In genomic region chr1:29017975-29018712, GRCh38 we compare ENCODE assay signal across 25 cellular contexts.
DNase-seq lines count a peak whose midpoint lies in the region; ATAC-seq, FAIRE-seq and TF ChIP-seq lines count a peak whose summit lies in the region.
"Had no signal": no experiment of that assay in that cellular context is flagged by ENCODE, and none has a peak within 500 bp of the region (broad histone marks: within the 10 kb centered on the region; RNA-seq: fewer than 3 reads in every experiment).

No MANE protein-coding gene starts in this region.

- no peak overlapping the region for H2AK5ac ChIP-seq in IMR-90 (ENCODE audit: low read depth, low read length)

- POLR2A ChIA-PET in A549 (lab: Yijun Ruan, JAX) = no interaction called here
- POLR2A ChIA-PET in IMR-90 (lab: Charles Lee; ENCODE audit: unreplicated experiment) = interaction anchor here (0.6 kb wide), 1 partner anchor 19 kb away, joined by 4 read pairs; no protein-coding TSS in a partner anchor

- in situ Hi-C loops in IMR-90 (cut with MboI; ENCODE audit: low sequenced_read_pairs) = no loop called here

- no peak overlapping the region for H2BK5ac ChIP-seq in IMR-90 (ENCODE audit: low read depth, low read length, poor library complexity, severe bottlenecking)

- no peak overlapping the region for H2AK9ac ChIP-seq in IMR-90 (replicated peaks; ENCODE audit: low read depth, low read length, poor library complexity)

- H4K20me1 ChIP-seq in IMR-90 (ENCODE audit: insufficient read depth, low read length) = no peaks in the 10 kb centered on the region

- dilution Hi-C loops in IMR-90 (cut with HindIII; ENCODE audit: low sequenced_read_pairs, unreplicated experiment) = no loop called here

- BruUV-seq in IMR-90 (replicated peaks; lab: Mats Ljungman, UMichigan) = no TSS peak

- no peak overlapping the region for H3K4ac ChIP-seq in IMR-90 (ENCODE audit: low read depth, low read length)

- no peak overlapping the region for H4K91ac ChIP-seq in IMR-90 (ENCODE audit: insufficient read depth, low read depth, low read length)

- H3K27ac Mint-ChIP-seq in T-helper 1 cell treated with Interleukin-12 subunit alpha and Interleukin-12 subunit beta and Interleukin-4 antibody, amounts not matched to agents 30 μg/mL and 1 μg/mL, for 36 hours = peak overlapping the region; percentile 3
- H3K27ac Mint-ChIP-seq in natural killer cell treated with Interleukin-12 subunit alpha and Interleukin-12 subunit beta and Interleukin-15 and Interleukin-18, amount 100 ng/mL, for 72 hours = peak overlapping the region; percentile 24 to 76

- H4K8ac ChIP-seq in IMR-90 (ENCODE audit: low read depth in 2 of 2, low read length in 2 of 2) = no peak overlapping the region

- H3K27ac ChIP-seq in A549 = no peak overlapping the region
- H3K27ac ChIP-seq in IMR-90 (ENCODE audit: insufficient read depth, low read length) = no peak overlapping the region
- H3K27ac ChIP-seq: 22Rv1, C4-2B, GM23248, PC-9 had no signal

- no peak for TF ChIP-seq RAD21 in A549 (conservative IDR thresholded peaks at IDR 0.05 in 1 of 2, IDR thresholded peaks at IDR 0.05 in 1 of 2)
- no peak for TF ChIP-seq RAD21 in IMR-90 (IDR thresholded peaks at IDR 0.05; ENCODE audit: low read length)

- H3K9ac ChIP-seq in IMR-90 (ENCODE audit: low read depth, low read length) = no peak overlapping the region
- H3K9ac ChIP-seq: GM23248 had no signal

- no peak overlapping the region for H3K23ac ChIP-seq in IMR-90 (ENCODE audit: low read depth, low read length)

- no peaks in the 10 kb centered on the region for H3K4me1 ChIP-seq in A549
- no peaks in the 10 kb centered on the region for H3K4me1 ChIP-seq in IMR-90 (ENCODE audit: control insufficient read depth, insufficient read depth, low read length)

- no peak for FAIRE-seq in A549 (lab: Jason Lieb, UNC)
- FAIRE-seq: GM18507 had no signal

- H3K4me3 Mint-ChIP-seq in T-helper 1 cell treated with Interleukin-12 subunit alpha and Interleukin-12 subunit beta and Interleukin-4 antibody, amounts not matched to agents 30 μg/mL and 1 μg/mL, for 36 hours = no peak overlapping the region
- no peak overlapping the region for H3K4me3 Mint-ChIP-seq in natural killer cell treated with Interleukin-12 subunit alpha and Interleukin-12 subunit beta and Interleukin-15 and Interleukin-18, amount 100 ng/mL, for 72 hours

- no peaks in the 10 kb centered on the region for H3K9me3 Mint-ChIP-seq in T-helper 1 cell treated with Interleukin-12 subunit alpha and Interleukin-12 subunit beta and Interleukin-4 antibody, amounts not matched to agents 30 μg/mL and 1 μg/mL, for 36 hours
- H3K9me3 Mint-ChIP-seq in natural killer cell treated with Interleukin-12 subunit alpha and Interleukin-12 subunit beta and Interleukin-15 and Interleukin-18, amount 100 ng/mL, for 72 hours = no peaks in the 10 kb centered on the region

- H3K9me3 ChIP-seq in A549 (no peaks in the 10 kb centered on the region), IMR-90 (ENCODE audit: control insufficient read depth, insufficient read depth, low read length) (no peaks in the 10 kb centered on the region)

- TF ChIP-seq EP300 in A549 (IDR thresholded peaks at IDR 0.05) = no peak

- no peak overlapping the region for H2AFZ ChIP-seq in IMR-90 (replicated peaks; ENCODE audit: low read length, poor library complexity)
- H2AFZ ChIP-seq: GM23248, PC-9 had no signal

- no peaks in the 10 kb centered on the region for H3K79me1 ChIP-seq in IMR-90 (ENCODE audit: low read depth in 1 of 2, low read length in 2 of 2)

- no peaks in the 10 kb centered on the region for H3K9me1 ChIP-seq in IMR-90 (ENCODE audit: insufficient read depth, low read length)

- CTCF ChIA-PET in A549 (lab: Yijun Ruan, JAX) (interaction anchor here (0.6 to 2.7 kb wide), 3 partner anchors 14 to 233 kb away, joined by 3 to 14 read pairs (median 4); no protein-coding TSS in a partner anchor), IMR-90 (lab: Yijun Ruan, JAX) (interaction anchor here (1.1 kb wide), 1 partner anchor 136 kb away, joined by 5 read pairs; no protein-coding TSS in a partner anchor)

- H3K36me3 Mint-ChIP-seq in T-helper 1 cell treated with Interleukin-12 subunit alpha and Interleukin-12 subunit beta and Interleukin-4 antibody, amounts not matched to agents 30 μg/mL and 1 μg/mL, for 36 hours (ENCODE audit: low read depth) = peaks cover 13% of the 10 kb centered on the region
- H3K36me3 Mint-ChIP-seq in natural killer cell treated with Interleukin-12 subunit alpha and Interleukin-12 subunit beta and Interleukin-15 and Interleukin-18, amount 100 ng/mL, for 72 hours = peaks cover 4% of the 10 kb centered on the region

- TF ChIP-seq POLR2A in A549 (IDR thresholded peaks at IDR 0.05; ENCODE audit: low read length) (no peak), IMR-90 (IDR thresholded peaks at IDR 0.05; ENCODE audit: low read depth, low read length) (no peak), lower leg skin (IDR thresholded peaks at IDR 0.05) (no peak)

- H2BK120ac ChIP-seq in IMR-90 (ENCODE audit: low read depth, low read length) = no peak overlapping the region

- no peak overlapping the region for H4K5ac ChIP-seq in IMR-90 (ENCODE audit: low read depth, low read length)

- H3K4me1 Mint-ChIP-seq in T-helper 1 cell treated with Interleukin-12 subunit alpha and Interleukin-12 subunit beta and Interleukin-4 antibody, amounts not matched to agents 30 μg/mL and 1 μg/mL, for 36 hours (ENCODE audit: low read depth) = no peaks in the 10 kb centered on the region
- H3K4me1 Mint-ChIP-seq in natural killer cell treated with Interleukin-12 subunit alpha and Interleukin-12 subunit beta and Interleukin-15 and Interleukin-18, amount 100 ng/mL, for 72 hours (ENCODE audit: low read depth in 2 of 2) = peaks cover 11 to 15% of the 10 kb centered on the region in 2 donors

- no peak overlapping the region for H3K4me2 ChIP-seq in A549
- no peak overlapping the region for H3K4me2 ChIP-seq in IMR-90 (ENCODE audit: low read depth, low read length)
- H3K4me2 ChIP-seq: PC-9 had no signal

- DNase-seq in T-helper 1 cell (no peak), A549 (ENCODE audit: low read depth in 1 of 2, low spot score in 1 of 2) (no peak), IMR-90 (no peak), lower leg skin (ENCODE audit: low spot score in 2 of 2) (no peak), SIG-M5 treated with dmso at 0.1 percent for 504 hours (lab: John Stamatoyannopoulos, UW; ENCODE audit: unreplicated experiment) (no peak)
- no peak for DNase-seq in natural killer cell treated with Interleukin-12 subunit alpha and Interleukin-12 subunit beta and Interleukin-15 and Interleukin-18, amount 100 ng/mL, for 72 hours (ENCODE audit: low spot score)
- DNase-seq: GDM1, GM23248, HCEC 1CT, KBM-7, NCI-H1092 treated with DMSO at 0.1 percent for 48 hours, NCI-H1436 treated with DMSO at 0.1 percent for 48 hours, NCI-H2029, NCI-H226, NCI-H510A treated with DMSO at 0.1 percent for 48 hours, NCI-H748 treated with DMSO at 0.1 percent for 48 hours, PC-9, RPMI8226, SHP77 had no signal

- H3K27me3 ChIP-seq in IMR-90 (ENCODE audit: control insufficient read depth, insufficient read depth, low read length) = no peaks in the 10 kb centered on the region

- no peaks in the 10 kb centered on the region for H3K36me3 ChIP-seq in IMR-90 (ENCODE audit: control insufficient read depth, insufficient read depth, low read length)

- 86% methylated on average over 8 of the region's 8 CpGs for WGBS in A549 (ENCODE audit: missing lambda C conversion rate)
- no CpG with 5 or more reads among the region's 8 CpGs for WGBS in IMR-90 (ENCODE audit: extremely low coverage in 2 of 2, insufficient read length in 1 of 2), 2 experiments
- WGBS in lower leg skin, 2 donors = 90 to 94% methylated on average over 8 of the region's 8 CpGs

- H2BK20ac ChIP-seq in IMR-90 (ENCODE audit: low read depth, low read length) = no peak overlapping the region

- no peak overlapping the region for H3K14ac ChIP-seq in IMR-90 (replicated peaks; ENCODE audit: low read depth, low read length)

- H3K56ac ChIP-seq in IMR-90 (ENCODE audit: extremely low read depth, insufficient read depth, low read length) = no peak overlapping the region

- ATAC-seq in A549 (no peak), IMR-90 (ENCODE audit: low read depth) (no peak), HG03097 (IDR thresholded peaks at IDR 0.05; ENCODE audit: low FRiP score, unreplicated experiment) (no peak)
- no peak for ATAC-seq in natural killer cell treated with Interleukin-12 subunit alpha and Interleukin-12 subunit beta and Interleukin-15 and Interleukin-18, amount 100 ng/mL, for 72 hours

- no peak overlapping the region for H3K18ac ChIP-seq in IMR-90 (ENCODE audit: low read depth, low read length)

- TF ChIP-seq CTCF in A549 (IDR thresholded peaks at IDR 0.05) (no peak), IMR-90 (conservative IDR thresholded peaks at IDR 0.05; ENCODE audit: low read depth, low read length) (no peak), lower leg skin (IDR thresholded peaks at IDR 0.05) (no peak)

- intact Hi-C loops in IMR-90 (cut with micrococcal nuclease) (no loop called here), lower leg skin (cut with DNase I; ENCODE audit: low total_unique reads) (no loop called here)

- H3K4me3 ChIP-seq in A549 (no peak overlapping the region), IMR-90 (ENCODE audit: insufficient read depth, low read depth, low read length) (no peak overlapping the region), lower leg skin (ENCODE audit: low read depth, poor library complexity, severe bottlenecking) (no peak overlapping the region)
- H3K4me3 ChIP-seq: GM23248, PC-9, SK-N-MC had no signal

- no peak overlapping the region for H2BK15ac ChIP-seq in IMR-90 (ENCODE audit: low read depth, low read length)

- H3K27me3 Mint-ChIP-seq in T-helper 1 cell treated with Interleukin-12 subunit alpha and Interleukin-12 subunit beta and Interleukin-4 antibody, amounts not matched to agents 30 μg/mL and 1 μg/mL, for 36 hours (ENCODE audit: low read depth) = no peaks in the 10 kb centered on the region
- H3K27me3 Mint-ChIP-seq in natural killer cell treated with Interleukin-12 subunit alpha and Interleukin-12 subunit beta and Interleukin-15 and Interleukin-18, amount 100 ng/mL, for 72 hours = no peaks in the 10 kb centered on the region

TF ChIP-seq in A549, 52 proteins besides CTCF, POLR2A, EP300 and RAD21:
- no peak for TF ChIP-seq ZSCAN20 (CRISPR knock-in tag; IDR thresholded peaks at IDR 0.05)
- peak; percentile 21 for TF ChIP-seq MAFK (IDR thresholded peaks at IDR 0.05; ENCODE audit: partially characterized antibody)

TF ChIP-seq in IMR-90, 13 proteins besides CTCF, POLR2A, EP300 and RAD21:
- TF ChIP-seq MAFK (IDR thresholded peaks at IDR 0.05; ENCODE audit: low read depth, low read length) (peak; percentile 20; the same call in 1 of the 2 replicates), MXI1 (IDR thresholded peaks at IDR 0.05; ENCODE audit: borderline replicate concordance, low read depth, low read length) (no peak)
